Comparison of ENCODE assay signal across 1 cellular context in the genomic region with DNA sequence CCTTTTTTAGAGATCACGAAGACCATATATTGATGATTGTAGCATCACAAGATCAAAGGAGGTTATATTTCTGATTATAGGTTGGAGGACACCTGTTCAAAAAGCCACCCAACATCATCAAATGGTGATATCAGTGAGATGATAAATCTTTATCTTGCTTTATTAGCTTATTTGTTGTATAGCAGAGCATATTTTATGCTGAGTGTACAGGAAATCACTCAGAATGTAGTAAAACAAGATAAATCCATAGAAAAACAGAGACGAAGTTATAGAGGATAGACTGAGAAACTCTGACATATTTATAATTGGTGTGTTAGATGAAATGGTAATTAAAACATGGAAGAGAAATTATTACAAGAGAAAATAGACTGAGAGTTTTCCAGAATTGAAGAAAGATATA.
TF ChIP-seq lines count a peak whose summit lies in the region.

No MANE protein-coding gene starts in this region.

TF ChIP-seq in HepG2, 621 proteins besides CTCF, POLR2A, EP300 and RAD21 (continued from another document):
- TF ChIP-seq, protein P1, sequence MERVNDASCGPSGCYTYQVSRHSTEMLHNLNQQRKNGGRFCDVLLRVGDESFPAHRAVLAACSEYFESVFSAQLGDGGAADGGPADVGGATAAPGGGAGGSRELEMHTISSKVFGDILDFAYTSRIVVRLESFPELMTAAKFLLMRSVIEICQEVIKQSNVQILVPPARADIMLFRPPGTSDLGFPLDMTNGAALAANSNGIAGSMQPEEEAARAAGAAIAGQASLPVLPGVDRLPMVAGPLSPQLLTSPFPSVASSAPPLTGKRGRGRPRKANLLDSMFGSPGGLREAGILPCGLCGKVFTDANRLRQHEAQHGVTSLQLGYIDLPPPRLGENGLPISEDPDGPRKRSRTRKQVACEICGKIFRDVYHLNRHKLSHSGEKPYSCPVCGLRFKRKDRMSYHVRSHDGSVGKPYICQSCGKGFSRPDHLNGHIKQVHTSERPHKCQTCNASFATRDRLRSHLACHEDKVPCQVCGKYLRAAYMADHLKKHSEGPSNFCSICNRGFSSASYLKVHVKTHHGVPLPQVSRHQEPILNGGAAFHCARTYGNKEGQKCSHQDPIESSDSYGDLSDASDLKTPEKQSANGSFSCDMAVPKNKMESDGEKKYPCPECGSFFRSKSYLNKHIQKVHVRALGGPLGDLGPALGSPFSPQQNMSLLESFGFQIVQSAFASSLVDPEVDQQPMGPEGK (CRISPR knock-in tag; IDR thresholded peaks at IDR 0.05): no peak
- TF ChIP-seq ATAD3A (CRISPR knock-in tag; IDR thresholded peaks at IDR 0.05) (no peak), MEIS1 (CRISPR knock-in tag; IDR thresholded peaks at IDR 0.05; ENCODE audit: borderline replicate concordance) (no peak), SSRP1 (CRISPR knock-in tag; IDR thresholded peaks at IDR 0.05) (no peak), ZNF44 (CRISPR knock-in tag; IDR thresholded peaks at IDR 0.05) (no peak), ZNF777 (CRISPR knock-in tag; IDR thresholded peaks at IDR 0.05) (no peak), TARDBP (CRISPR knock-in tag; IDR thresholded peaks at IDR 0.05) (no peak)
- TF ChIP-seq, protein P2, sequence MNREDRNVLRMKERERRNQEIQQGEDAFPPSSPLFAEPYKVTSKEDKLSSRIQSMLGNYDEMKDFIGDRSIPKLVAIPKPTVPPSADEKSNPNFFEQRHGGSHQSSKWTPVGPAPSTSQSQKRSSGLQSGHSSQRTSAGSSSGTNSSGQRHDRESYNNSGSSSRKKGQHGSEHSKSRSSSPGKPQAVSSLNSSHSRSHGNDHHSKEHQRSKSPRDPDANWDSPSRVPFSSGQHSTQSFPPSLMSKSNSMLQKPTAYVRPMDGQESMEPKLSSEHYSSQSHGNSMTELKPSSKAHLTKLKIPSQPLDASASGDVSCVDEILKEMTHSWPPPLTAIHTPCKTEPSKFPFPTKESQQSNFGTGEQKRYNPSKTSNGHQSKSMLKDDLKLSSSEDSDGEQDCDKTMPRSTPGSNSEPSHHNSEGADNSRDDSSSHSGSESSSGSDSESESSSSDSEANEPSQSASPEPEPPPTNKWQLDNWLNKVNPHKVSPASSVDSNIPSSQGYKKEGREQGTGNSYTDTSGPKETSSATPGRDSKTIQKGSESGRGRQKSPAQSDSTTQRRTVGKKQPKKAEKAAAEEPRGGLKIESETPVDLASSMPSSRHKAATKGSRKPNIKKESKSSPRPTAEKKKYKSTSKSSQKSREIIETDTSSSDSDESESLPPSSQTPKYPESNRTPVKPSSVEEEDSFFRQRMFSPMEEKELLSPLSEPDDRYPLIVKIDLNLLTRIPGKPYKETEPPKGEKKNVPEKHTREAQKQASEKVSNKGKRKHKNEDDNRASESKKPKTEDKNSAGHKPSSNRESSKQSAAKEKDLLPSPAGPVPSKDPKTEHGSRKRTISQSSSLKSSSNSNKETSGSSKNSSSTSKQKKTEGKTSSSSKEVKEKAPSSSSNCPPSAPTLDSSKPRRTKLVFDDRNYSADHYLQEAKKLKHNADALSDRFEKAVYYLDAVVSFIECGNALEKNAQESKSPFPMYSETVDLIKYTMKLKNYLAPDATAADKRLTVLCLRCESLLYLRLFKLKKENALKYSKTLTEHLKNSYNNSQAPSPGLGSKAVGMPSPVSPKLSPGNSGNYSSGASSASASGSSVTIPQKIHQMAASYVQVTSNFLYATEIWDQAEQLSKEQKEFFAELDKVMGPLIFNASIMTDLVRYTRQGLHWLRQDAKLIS (CRISPR knock-in tag; IDR thresholded peaks at IDR 0.05): no peak
